Comparison of ENCODE assay signal across 17 cellular contexts in the genomic region with DNA sequence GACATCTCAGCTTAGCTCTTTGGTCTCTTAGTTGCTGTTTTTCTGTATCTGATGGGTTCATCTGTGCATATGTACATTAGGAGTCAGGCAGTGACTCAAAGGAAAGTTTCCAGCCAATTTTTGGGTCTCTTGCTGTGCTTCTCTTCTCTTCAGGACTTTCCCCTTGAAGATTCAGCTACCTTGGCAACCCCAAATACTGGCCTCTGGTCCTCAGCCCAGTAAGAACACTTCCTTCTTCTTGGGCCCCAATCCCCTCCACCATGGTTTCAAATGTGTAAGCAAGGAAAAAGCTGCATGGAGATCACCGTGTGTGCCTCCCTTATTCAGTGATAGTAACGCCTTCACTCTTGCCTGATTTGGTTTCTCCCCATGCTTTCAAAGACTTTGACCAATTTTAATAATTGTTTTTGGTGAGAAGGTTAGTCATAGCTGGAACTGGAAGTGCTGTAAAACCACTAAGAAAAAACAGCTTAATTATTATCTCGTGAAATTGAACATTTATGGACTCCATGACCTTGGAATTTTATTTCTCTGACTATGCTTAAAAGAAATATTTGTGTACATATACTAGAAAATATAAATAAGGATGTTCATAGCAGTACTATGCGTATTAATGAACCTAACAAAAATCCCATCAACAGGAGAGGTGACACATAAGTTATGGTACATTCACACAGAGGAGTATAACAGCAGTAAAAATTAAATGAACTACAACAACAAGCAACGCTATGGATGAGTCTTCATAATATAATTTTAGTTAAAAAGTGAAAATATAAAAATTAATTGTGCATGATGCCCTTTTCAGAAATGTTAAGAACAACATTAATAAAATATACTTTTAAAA.
A peak's percentile ranks its signal among the peaks of the same experiment; 100 is the strongest.
DNase-seq lines count a peak whose midpoint lies in the region; ATAC-seq and TF ChIP-seq lines count a peak whose summit lies in the region.
"Had no signal": no experiment of that assay in that cellular context is flagged by ENCODE, and none has a peak within 500 bp of the region (broad histone marks: within the 10 kb centered on the region; RNA-seq: fewer than 3 reads in every experiment).

No MANE protein-coding gene starts in this region.

- H3K36me3 ChIP-seq in WERI-Rb-1, result no peaks in the 10 kb centered on the region
- H3K36me3 ChIP-seq: pancreas, SJSA1 had no signal

- H3K36me3 Mint-ChIP-seq in activated naive CD8-positive, alpha-beta T cell, result no peaks in the 10 kb centered on the region

- no peaks in the 10 kb centered on the region for H3K27me3 Mint-ChIP-seq in activated naive CD8-positive, alpha-beta T cell

- no peaks in the 10 kb centered on the region for H3K9me3 ChIP-seq in WERI-Rb-1 (ENCODE audit: severe bottlenecking)
- H3K9me3 ChIP-seq: pancreas, SJSA1 had no signal

- no peak overlapping the region for H3K27ac ChIP-seq in WERI-Rb-1
- H3K27ac ChIP-seq: HL-60, pancreas, SJSA1 had no signal

- H3K4me1 Mint-ChIP-seq in activated naive CD8-positive, alpha-beta T cell (ENCODE audit: low read depth), result peaks cover 10% of the 10 kb centered on the region
- H3K4me1 Mint-ChIP-seq: WTC11 had no signal

- H3K27me3 ChIP-seq in WERI-Rb-1 (ENCODE audit: insufficient read depth, low read depth, severe bottlenecking), result no peaks in the 10 kb centered on the region
- H3K27me3 ChIP-seq: pancreas, SJSA1 had no signal

- H3K27ac Mint-ChIP-seq in activated naive CD8-positive, alpha-beta T cell, result peak overlapping the region; percentile 86
- H3K27ac Mint-ChIP-seq: WTC11 had no signal

- ATAC-seq in GM18517 (IDR thresholded peaks at IDR 0.05; ENCODE audit: unreplicated experiment), result peak; percentile 66
- ATAC-seq in GM19463 (IDR thresholded peaks at IDR 0.05; ENCODE audit: unreplicated experiment), result peak; percentile 72
- ATAC-seq in HG03097 (IDR thresholded peaks at IDR 0.05; ENCODE audit: low FRiP score, unreplicated experiment), result peak; percentile 81
- no peak for ATAC-seq in GM21737 (IDR thresholded peaks at IDR 0.05; ENCODE audit: unreplicated experiment)
- no peak for ATAC-seq in GM21515 (IDR thresholded peaks at IDR 0.05; ENCODE audit: unreplicated experiment)
- ATAC-seq: pancreas, WTC11 had no signal

- TF ChIP-seq CTCF in WERI-Rb-1 (IDR thresholded peaks at IDR 0.05; ENCODE audit: low read depth, low read length), result no peak

- H3K4me3 ChIP-seq in WERI-Rb-1 (ENCODE audit: low read depth, low read length), result no peak overlapping the region
- H3K4me3 ChIP-seq: pancreas, SJSA1 had no signal

- DNase-seq in WERI-Rb-1 (no peak), ecto neural progenitor cell (ENCODE audit: low spot score) (no peak)
- DNase-seq: anterior cingulate cortex; effector CD8-positive, alpha-beta T cell; glutamatergic neuron; NCI-H1092 treated with DMSO at 0.1 percent for 48 hours; NCI-H69; pancreas had no signal

- no peak overlapping the region for H3K4me3 Mint-ChIP-seq in activated naive CD8-positive, alpha-beta T cell
- H3K4me3 Mint-ChIP-seq: WTC11 had no signal

- no peaks in the 10 kb centered on the region for H3K9me3 Mint-ChIP-seq in activated naive CD8-positive, alpha-beta T cell (ENCODE audit: low read depth)

Comparison
In these comparisons a context has a peak if more than half of its experiments do, and no peak if none do; other contexts are left out.
1. ATAC-seq: peak in GM18517 (single experiment), GM19463 (single experiment) and HG03097 (single experiment); none in GM21737 (single experiment) and GM21515 (single experiment).